In genomic region chr12:92988622-92989130, GRCh38 we compare ENCODE assay signal across 2 cellular contexts.
TF ChIP-seq lines count a peak whose summit lies in the region.

No MANE protein-coding gene starts in this region.

TF ChIP-seq in SK-N-SH treated with all-trans-retinoic acid at 6 μM for 48 hours, 23 proteins besides CTCF, POLR2A, EP300 and RAD21 (continued from another document):
- no peak for TF ChIP-seq TSHZ2 (CRISPR knock-in tag; IDR thresholded peaks at IDR 0.05)
- no peak for TF ChIP-seq BACH2 (CRISPR knock-in tag; IDR thresholded peaks at IDR 0.05; ENCODE audit: borderline replicate concordance)
- no peak for TF ChIP-seq ZC3H10 (CRISPR knock-in tag; IDR thresholded peaks at IDR 0.05)
TF ChIP-seq in SK-N-SH treated with all-trans-retinoic acid at 6 μM for 48 hours: peak in this region for 1.

TF ChIP-seq in SK-N-SH, 30 proteins besides CTCF, POLR2A, EP300 and RAD21 (continued from another document):
- TF ChIP-seq ZBTB33 (IDR thresholded peaks at IDR 0.05; ENCODE audit: borderline replicate concordance, low read depth) = no peak
